Comparison of ENCODE assay signal across 8 cellular contexts in the genomic region with DNA sequence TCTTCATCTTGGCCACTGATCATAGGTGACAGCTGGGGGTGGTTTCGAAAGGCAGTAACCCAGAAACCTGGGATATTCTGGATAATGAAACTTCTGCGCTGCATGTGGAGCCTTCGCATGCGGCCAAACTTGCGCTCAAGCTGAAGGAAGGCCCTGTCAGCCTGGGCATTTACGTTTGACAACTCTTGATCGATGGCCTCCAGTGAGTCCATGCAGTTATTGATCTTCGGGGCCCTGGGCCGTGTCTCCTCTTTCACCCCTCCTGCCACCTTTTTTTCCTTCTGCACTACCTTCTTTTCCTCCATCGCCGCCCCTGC. TPM values are rescaled to one million over a fixed set of nuclear protein-coding genes. Genes with fewer than 3 reads are reported as not detected.
DNase-seq lines count a peak whose midpoint lies in the region; ATAC-seq and TF ChIP-seq lines count a peak whose summit lies in the region.

No MANE protein-coding gene starts in this region.

- H3K9ac ChIP-seq in HCT116 (ENCODE audit: low read length), result peak overlapping the region; percentile 72

- RAD21 ChIA-PET in HCT116 (lab: Charles Lee; ENCODE audit: low non-redundant PET in 1 of 2, low total read pairs in 2 of 2, uncharacterized antibody in 2 of 2, unreplicated experiment in 2 of 2), result no interaction called here

- peak overlapping the region; percentile 90 for H3K4me2 ChIP-seq in HCT116 (ENCODE audit: low read length)

- CTCF ChIA-PET in HCT116 (lab: Charles Lee), result interaction anchor here (0.7 kb wide), 1 partner anchor 259 kb away, joined by 3 read pairs; the partner anchor contains the start of gene CALHM5

- no TSS peak for BruUV-seq in HCT116 (replicated peaks; lab: Mats Ljungman, UMichigan)

- H3K9me3 ChIP-seq in HCT116 (ENCODE audit: control insufficient read depth in 1 of 2, insufficient read depth in 1 of 2, low read depth in 1 of 2, low read length in 2 of 2), result no peaks in the 10 kb centered on the region
- H3K9me3 ChIP-seq in ascending aorta, result no peaks in the 10 kb centered on the region

- H3K9me2 ChIP-seq in HCT116 (ENCODE audit: insufficient read depth), result no peaks in the 10 kb centered on the region

- H3K4me3 ChIP-seq in HCT116 (replicated peaks in 1 of 2; ENCODE audit: low read depth in 1 of 2, low read length in 2 of 2) (peak overlapping the region; percentile 83 to 87), ascending aorta (peak overlapping the region; percentile 66 to 90)

- peak overlapping the region; percentile 51; the same call in 1 of the 2 replicates for H3K27ac ChIP-seq in HCT116 (ENCODE audit: low read depth, low read length)
- peak overlapping the region; percentile 83 to 92 for H3K27ac ChIP-seq in ascending aorta
- H3K27ac ChIP-seq in layer of hippocampus (ENCODE audit: low read depth, low read length), result peak overlapping the region; percentile 97
- H3K27ac ChIP-seq in temporal lobe (ENCODE audit: low read depth, low read length), result peak overlapping the region; percentile 90

- peaks cover 0 to 8% of the 10 kb centered on the region in 2 experiments; a peak in 2 of 4 replicates for H3K4me1 ChIP-seq in HCT116 (ENCODE audit: control insufficient read depth in 1 of 2, insufficient read depth in 2 of 2, low read length in 2 of 2)
- H3K4me1 ChIP-seq in ascending aorta, result peaks cover 11 to 26% of the 10 kb centered on the region in 2 donors

- no peak for TF ChIP-seq RAD21 in HCT116 (IDR thresholded peaks at IDR 0.05; ENCODE audit: low read depth)

- TF ChIP-seq POLR2A in HCT116 (IDR thresholded peaks at IDR 0.05; ENCODE audit: borderline replicate concordance, extremely low read depth, insufficient read depth, insufficient read length), result no peak

- H2AFZ ChIP-seq in HCT116 (ENCODE audit: low read depth, low read length, poor library complexity, severe bottlenecking), result no peak overlapping the region

- ATAC-seq in HCT116 (0 out of 2 replicates have a peak, but pooled peaks have one; percentile 1), HG02840 (IDR thresholded peaks at IDR 0.05; ENCODE audit: low FRiP score, unreplicated experiment) (no peak)

- DNase-seq in HCT116 (ENCODE audit: low read depth, low spot score) (no peak), ascending aorta (ENCODE audit: low spot score in 2 of 2) (no peak), D341Med (ENCODE audit: low spot score) (no peak), NOMO-1 (lab: John Stamatoyannopoulos, UW; ENCODE audit: unreplicated experiment in 2 of 2) (no peak)
- DNase-seq in stimulated activated CD4-positive, alpha-beta T cell treated with anti-CD3 and anti-CD28 coated beads, Interleukin-12 subunit alpha, Interleukin-12 subunit beta, amount 100 ng/mL, for 4 hours, result no peak

- H4K20me1 ChIP-seq in HCT116 (ENCODE audit: insufficient read depth), result no peaks in the 10 kb centered on the region

- TF ChIP-seq CTCF in HCT116 (IDR thresholded peaks at IDR 0.05 in 2 of 3, conservative IDR thresholded peaks at IDR 0.05 in 1 of 3; ENCODE audit: borderline replicate concordance in 1 of 3, insufficient read depth in 1 of 3, low read depth in 2 of 3, low read length in 2 of 3) (no peak), ascending aorta (IDR thresholded peaks at IDR 0.05) (no peak)

- H3K27me3 ChIP-seq in HCT116 (ENCODE audit: insufficient read depth, low read length) (no peaks in the 10 kb centered on the region), ascending aorta (no peaks in the 10 kb centered on the region), layer of hippocampus (ENCODE audit: control insufficient read depth, insufficient read depth, low read length) (no peaks in the 10 kb centered on the region)

- H3K36me3 ChIP-seq in HCT116 (ENCODE audit: control insufficient read depth in 1 of 2, insufficient read depth in 2 of 2, low read length in 2 of 2) (no peaks in the 10 kb centered on the region; a peak in 1 of 4 replicates), ascending aorta (no peaks in the 10 kb centered on the region)

- POLR2A ChIA-PET in HCT116 (lab: Charles Lee), result interaction anchor here (1.9 kb wide), 1 partner anchor 10 kb away, joined by 7 read pairs; no protein-coding TSS in a partner anchor

- intact Hi-C loops in HCT116 (cut with micrococcal nuclease), result no loop called here
- intact Hi-C loops in ascending aorta (cut with DNase I), result loop anchor here (2.0 kb wide), 1 partner anchor 152 kb away; the partner anchor contains the start of gene NT5DC1

- H3K79me2 ChIP-seq in HCT116 (ENCODE audit: insufficient read depth, low read length), result peaks cover 13% of the 10 kb centered on the region; the same call in 1 of the 2 replicates

TF ChIP-seq in HCT116, 20 proteins besides CTCF, POLR2A, EP300 and RAD21:
- TF ChIP-seq SRF (IDR thresholded peaks at IDR 0.05; ENCODE audit: low read depth), result no peak
- TF ChIP-seq REST (IDR thresholded peaks at IDR 0.05; ENCODE audit: low read depth), result no peak
- TF ChIP-seq ZBTB33 (IDR thresholded peaks at IDR 0.05; ENCODE audit: extremely low read depth, insufficient replicate concordance, low read length), result no peak
- no peak for TF ChIP-seq CEBPB (IDR thresholded peaks at IDR 0.05; ENCODE audit: low read depth)
- TF ChIP-seq EZH2phosphoT487 (IDR thresholded peaks at IDR 0.05; ENCODE audit: borderline replicate concordance), result no peak
- no peak for TF ChIP-seq POLR2AphosphoS5 (IDR thresholded peaks at IDR 0.05; ENCODE audit: low read depth, low read length)
- TF ChIP-seq, protein P1, sequence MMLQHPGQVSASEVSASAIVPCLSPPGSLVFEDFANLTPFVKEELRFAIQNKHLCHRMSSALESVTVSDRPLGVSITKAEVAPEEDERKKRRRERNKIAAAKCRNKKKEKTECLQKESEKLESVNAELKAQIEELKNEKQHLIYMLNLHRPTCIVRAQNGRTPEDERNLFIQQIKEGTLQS (IDR thresholded peaks at IDR 0.05), result no peak
- TF ChIP-seq ELF1 (IDR thresholded peaks at IDR 0.05; ENCODE audit: borderline replicate concordance, low read depth), result no peak
- no peak for TF ChIP-seq ZNF274 (IDR thresholded peaks at IDR 0.05; ENCODE audit: low read depth, low read length)
- no peak for TF ChIP-seq ZFX (IDR thresholded peaks at IDR 0.05)
- TF ChIP-seq SP1 (IDR thresholded peaks at IDR 0.05; ENCODE audit: low read depth), result no peak
- TF ChIP-seq EGR1 (IDR thresholded peaks at IDR 0.05; ENCODE audit: low read depth), result no peak
- TF ChIP-seq FOSL1 (IDR thresholded peaks at IDR 0.05; ENCODE audit: low read depth), result no peak

RNA-seq across cellular contexts. Expression of gene TSPYL4, which starts 0.7 kb away (rescaled TPM):
- total RNA-seq in HCT116 (2021; ENCODE audit: unreplicated experiment) (5.4 TPM), ascending aorta (8.8 TPM), temporal lobe (73.0 TPM)
- polyA plus RNA-seq in HCT116 (2012), result 3.6 and 5.1 TPM in 2 replicates

RNA-seq across cellular contexts. Expression of gene TSPYL1, which starts 26.6 kb away (rescaled TPM):
- total RNA-seq in HCT116 (2021; ENCODE audit: unreplicated experiment) (70.3 TPM), ascending aorta (36.6 TPM), temporal lobe (96.6 TPM)
- 37.3 and 38.5 TPM in 2 replicates for polyA plus RNA-seq in HCT116 (2012)
